ENCODE assay signal across 8 cellular contexts in genomic region chr1:243287652-243288051, GRCh38. TPM values are rescaled to one million over a fixed set of nuclear protein-coding genes. Genes with fewer than 3 reads are reported as not detected.
A peak's percentile ranks its signal among the peaks of the same experiment; 100 is the strongest.
DNase-seq lines count a peak whose midpoint lies in the region; ATAC-seq and TF ChIP-seq lines count a peak whose summit lies in the region.

No MANE protein-coding gene starts in this region.

- H3K36me3 Mint-ChIP-seq in Calu3 (ENCODE audit: insufficient read depth, unreplicated experiment) (peaks cover 5% of the 10 kb centered on the region), activated B cell treated with CpG ODN at 0.5 μM for 24 hours (ENCODE audit: low read depth) (peaks cover 55% of the 10 kb centered on the region)

- intact Hi-C loops in Calu3 (cut with micrococcal nuclease; ENCODE audit: unreplicated experiment) (loop anchor here (2.0 kb wide), 1 partner anchor 17 kb away; no protein-coding TSS in a partner anchor), activated B cell treated with CpG ODN at 0.5 μM for 24 hours (cut with micrococcal nuclease) (loop anchor here (1.0 to 10.0 kb wide), 4 partner anchors 19 to 1753 kb away; partner anchors contain the start of genes CEP170 and KMO)

- H3K4me3 Mint-ChIP-seq in Calu3 (ENCODE audit: low read depth, unreplicated experiment) (no peak overlapping the region), activated B cell treated with CpG ODN at 0.5 μM for 24 hours (peak overlapping the region; percentile 53)

- CTCF ChIA-PET in Calu3 (lab: Charles Lee): interaction anchor here (0.6 to 1.6 kb wide), 2 partner anchors 15 to 1066 kb away, joined by 4 to 10 read pairs; no protein-coding TSS in a partner anchor
- CTCF ChIA-PET in activated B cell treated with CpG ODN at 0.5 μM for 24 hours (lab: Charles Lee): interaction anchor here (0.7 to 1.3 kb wide), 2 partner anchors 25 to 34 kb away, joined by 3 to 4 read pairs; no protein-coding TSS in a partner anchor

- TF ChIP-seq CTCF in Calu3 (IDR thresholded peaks at IDR 0.05; ENCODE audit: unreplicated experiment) (no peak), activated B cell treated with CpG ODN at 0.5 μM for 24 hours (IDR thresholded peaks at IDR 0.05) (no peak)

- POLR2A ChIA-PET in activated B cell treated with CpG ODN at 0.5 μM for 24 hours (lab: Charles Lee): interaction anchor here (0.9 to 4.8 kb wide), 4 partner anchors 21 to 563 kb away, joined by 3 to 66 read pairs (median 17); partner anchors contain the start of genes AKT3, CEP170 and SDCCAG8

- H3K27ac Mint-ChIP-seq in Calu3 (ENCODE audit: unreplicated experiment) (peak overlapping the region; percentile 42), activated B cell treated with CpG ODN at 0.5 μM for 24 hours (peak overlapping the region; percentile 89)

- no TSS peak for BruUV-seq in Calu3 (replicated peaks; lab: Mats Ljungman, UMichigan)

- ATAC-seq in GM19467 (IDR thresholded peaks at IDR 0.05; ENCODE audit: unreplicated experiment) (peak; percentile 85), HG03469 (IDR thresholded peaks at IDR 0.05; ENCODE audit: unreplicated experiment) (peak; percentile 97), activated B cell treated with CpG ODN at 0.5 μM for 24 hours (ENCODE audit: low read depth) (peak; percentile 87)

- H3K9me3 Mint-ChIP-seq in Calu3 (ENCODE audit: low read depth, unreplicated experiment) (no peaks in the 10 kb centered on the region), activated B cell treated with CpG ODN at 0.5 μM for 24 hours (peaks cover 2% of the 10 kb centered on the region)

- H3K4me1 Mint-ChIP-seq in Calu3 (ENCODE audit: low read depth, unreplicated experiment) (peaks cover 54% of the 10 kb centered on the region), activated B cell treated with CpG ODN at 0.5 μM for 24 hours (peaks cover 58% of the 10 kb centered on the region)

- no peaks in the 10 kb centered on the region for H3K27me3 Mint-ChIP-seq in Calu3 (ENCODE audit: unreplicated experiment)
- H3K27me3 Mint-ChIP-seq in activated B cell treated with CpG ODN at 0.5 μM for 24 hours: no peaks in the 10 kb centered on the region

- DNase-seq in Calu3: no peak
- DNase-seq in activated B cell treated with CpG ODN at 0.5 μM for 24 hours: no peak
- peak; percentile 18 for DNase-seq in inferior parietal cortex (ENCODE audit: extremely low spot score)
- DNase-seq in central memory CD4-positive, alpha-beta T cell: no peak
- DNase-seq in DMS53 (lab: John Stamatoyannopoulos, UW): no peak
- no peak for DNase-seq in NCI-H524 (lab: John Stamatoyannopoulos, UW)

RNA-seq across cellular contexts. Expression of gene SDCCAG8, which starts 31.8 kb away (rescaled TPM):
- total RNA-seq in Calu3 (2022): 52.0 and 67.3 TPM in 2 replicates
- total RNA-seq in activated B cell treated with CpG ODN at 0.5 μM for 24 hours: 33.4 and 41.2 TPM in 2 replicates

RNA-seq across cellular contexts. Expression of gene CEP170, which starts 32.6 kb away (rescaled TPM):
- total RNA-seq in Calu3 (2022) (86.7 and 133 TPM in 2 replicates), activated B cell treated with CpG ODN at 0.5 μM for 24 hours (74.3 and 91.9 TPM in 2 replicates)
